In the genomic region with DNA sequence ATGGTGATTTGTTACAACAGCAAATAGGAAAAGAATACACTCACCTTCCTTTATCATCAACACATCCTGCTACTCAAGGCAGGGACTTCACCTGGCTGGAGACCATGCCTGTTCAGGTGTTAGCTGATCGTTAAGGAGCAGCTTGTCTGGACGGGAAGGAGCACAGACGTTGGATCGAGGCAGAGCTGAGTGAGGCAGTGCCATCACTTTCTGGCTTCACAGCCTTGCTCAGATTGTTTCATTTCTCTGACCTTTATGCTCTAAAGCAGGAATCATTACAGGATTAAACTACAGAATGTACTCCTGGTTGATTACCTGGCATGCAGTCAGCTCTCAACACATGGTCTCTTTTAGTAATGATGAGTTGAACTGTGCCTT, we compare ENCODE assay signal across 18 cellular contexts.
A peak's percentile ranks its signal among the peaks of the same experiment; 100 is the strongest.
DNase-seq lines count a peak whose midpoint lies in the region; ATAC-seq, FAIRE-seq and TF ChIP-seq lines count a peak whose summit lies in the region.
"Had no signal": no experiment of that assay in that cellular context is flagged by ENCODE, and none has a peak within 500 bp of the region (broad histone marks: within the 10 kb centered on the region; RNA-seq: fewer than 3 reads in every experiment).

No MANE protein-coding gene starts in this region.

- in situ Hi-C loops in IMR-90 (cut with MboI; ENCODE audit: low sequenced_read_pairs): no loop called here

- no peaks in the 10 kb centered on the region for H3K27me3 ChIP-seq in IMR-90 (ENCODE audit: control insufficient read depth, insufficient read depth, low read length)
- no peaks in the 10 kb centered on the region for H3K27me3 ChIP-seq in bronchial epithelial cell (ENCODE audit: control insufficient read depth, insufficient read depth, low read length)
- H3K27me3 ChIP-seq in right lobe of liver: no peaks in the 10 kb centered on the region
- H3K27me3 ChIP-seq in testis: no peaks in the 10 kb centered on the region

- peaks cover 18% of the 10 kb centered on the region; the same call in 1 of the 2 replicates for H4K20me1 ChIP-seq in IMR-90 (ENCODE audit: insufficient read depth, low read length)

- peak overlapping the region; percentile 57 for H2AFZ ChIP-seq in IMR-90 (replicated peaks; ENCODE audit: low read length, poor library complexity)

- peak overlapping the region; percentile 92 for H3K18ac ChIP-seq in IMR-90 (ENCODE audit: low read depth, low read length)

- peak overlapping the region; percentile 50; the same call in 1 of the 2 replicates for H3K23ac ChIP-seq in IMR-90 (ENCODE audit: low read depth, low read length)

- TF ChIP-seq RAD21 in IMR-90 (IDR thresholded peaks at IDR 0.05; ENCODE audit: low read length): no peak

- 100% methylated on average over 1 of the region's 4 CpGs; no CpG with 5 or more reads in 1 of the 2 experiments for WGBS in IMR-90 (ENCODE audit: extremely low coverage in 2 of 2, insufficient read length in 1 of 2), 2 experiments
- 30% methylated on average over 4 of the region's 4 CpGs for WGBS in right lobe of liver (ENCODE audit: insufficient coverage, low coverage, low lambda C conversion rate, missing lambda C conversion rate)
- 39 to 46% methylated on average over 4 of the region's 4 CpGs for WGBS in testis, 2 donors

- H3K4me1 ChIP-seq in IMR-90 (ENCODE audit: control insufficient read depth, insufficient read depth, low read length) (peaks cover 16% of the 10 kb centered on the region), right lobe of liver (peaks cover 0 to 9% (median 0%) of the 10 kb centered on the region in 4 donors), testis (peaks cover 21% of the 10 kb centered on the region)

- H3K36me3 ChIP-seq in IMR-90 (ENCODE audit: control insufficient read depth, insufficient read depth, low read length) (no peaks in the 10 kb centered on the region), bronchial epithelial cell (ENCODE audit: control insufficient read depth, insufficient read depth, low read length) (no peaks in the 10 kb centered on the region), right lobe of liver (no peaks in the 10 kb centered on the region), testis (ENCODE audit: low read depth, missing control alignments) (no peaks in the 10 kb centered on the region)

- H2BK20ac ChIP-seq in IMR-90 (ENCODE audit: low read depth, low read length): peak overlapping the region; percentile 89

- peak overlapping the region; percentile 73 for H2BK120ac ChIP-seq in IMR-90 (ENCODE audit: low read depth, low read length)

- H3K4me3 ChIP-seq in IMR-90 (ENCODE audit: insufficient read depth, low read depth, low read length) (no peak overlapping the region), bronchial epithelial cell (ENCODE audit: low read depth, low read length) (peak overlapping the region; percentile 2), right lobe of liver (no peak overlapping the region), testis (no peak overlapping the region)

- dilution Hi-C loops in IMR-90 (cut with HindIII; ENCODE audit: low sequenced_read_pairs, unreplicated experiment): no loop called here

- no peak for FAIRE-seq in bronchial epithelial cell (lab: Jason Lieb, UNC)

- no peak for ATAC-seq in IMR-90 (ENCODE audit: low read depth)
- ATAC-seq in right lobe of liver: peak; percentile 54 to 74 (median 62)
- ATAC-seq in GM18907 (IDR thresholded peaks at IDR 0.05; ENCODE audit: unreplicated experiment): no peak
- no peak for ATAC-seq in HG03354 (IDR thresholded peaks at IDR 0.05; ENCODE audit: poor library complexity, severe bottlenecking, unreplicated experiment)
- ATAC-seq: activated CD4-positive, alpha-beta T cell treated with anti-CD3 and anti-CD28 coated beads for 36 hours had no signal

- no TSS peak for BruUV-seq in IMR-90 (replicated peaks; lab: Mats Ljungman, UMichigan)

- H2AK5ac ChIP-seq in IMR-90 (ENCODE audit: low read depth, low read length): peak overlapping the region; percentile 99

- TF ChIP-seq CTCF in IMR-90 (conservative IDR thresholded peaks at IDR 0.05; ENCODE audit: low read depth, low read length) (no peak), bronchial epithelial cell (IDR thresholded peaks at IDR 0.05; ENCODE audit: insufficient read depth, low read length, severe bottlenecking) (no peak), right lobe of liver (IDR thresholded peaks at IDR 0.05) (no peak), testis (IDR thresholded peaks at IDR 0.05) (no peak)

- CTCF ChIA-PET in IMR-90 (lab: Yijun Ruan, JAX): no interaction called here

- H2AK9ac ChIP-seq in IMR-90 (replicated peaks; ENCODE audit: low read depth, low read length, poor library complexity): peak overlapping the region; percentile 50

- peak overlapping the region; percentile 81; the same call in 1 of the 2 replicates for H3K4me2 ChIP-seq in IMR-90 (ENCODE audit: low read depth, low read length)
- H3K4me2 ChIP-seq: KMS-11 had no signal

- no peak overlapping the region for H3K9ac ChIP-seq in IMR-90 (ENCODE audit: low read depth, low read length)
- H3K9ac ChIP-seq: KMS-11 had no signal

- peak overlapping the region; percentile 66; the same call in 1 of the 2 replicates for H4K5ac ChIP-seq in IMR-90 (ENCODE audit: low read depth, low read length)

- H3K14ac ChIP-seq in IMR-90 (replicated peaks; ENCODE audit: low read depth, low read length): peak overlapping the region; percentile 82

- TF ChIP-seq POLR2A in IMR-90 (IDR thresholded peaks at IDR 0.05; ENCODE audit: low read depth, low read length): no peak
- no peak for TF ChIP-seq POLR2A in right lobe of liver (IDR thresholded peaks at IDR 0.05)
- no peak for TF ChIP-seq POLR2A in testis (IDR thresholded peaks at IDR 0.05)

- H3K4ac ChIP-seq in IMR-90 (ENCODE audit: low read depth, low read length): peak overlapping the region; percentile 93

- H3K9me3 ChIP-seq in IMR-90 (ENCODE audit: control insufficient read depth, insufficient read depth, low read length) (peaks cover 4% of the 10 kb centered on the region; the same call in 1 of the 2 replicates), right lobe of liver (no peaks in the 10 kb centered on the region), testis (no peaks in the 10 kb centered on the region)

- peak overlapping the region; percentile 57 for H2BK5ac ChIP-seq in IMR-90 (ENCODE audit: low read depth, low read length, poor library complexity, severe bottlenecking)

- H2BK15ac ChIP-seq in IMR-90 (ENCODE audit: low read depth, low read length): peak overlapping the region; percentile 31; the same call in 2 of the 3 replicates

- peaks cover 0 to 9% of the 10 kb centered on the region in 2 experiments; a peak in 2 of 4 replicates for H3K79me1 ChIP-seq in IMR-90 (ENCODE audit: low read depth in 1 of 2, low read length in 2 of 2)

- H3K27ac ChIP-seq in IMR-90 (ENCODE audit: insufficient read depth, low read length) (peak overlapping the region; percentile 47; the same call in 1 of the 2 replicates), right lobe of liver (peak overlapping the region in 1 of 3 donors; percentile 10), testis (peak overlapping the region in 1 of 2 donors; percentile 39)
- H3K27ac ChIP-seq: KMS-11 had no signal

- peaks cover 22% of the 10 kb centered on the region for H3K9me1 ChIP-seq in IMR-90 (ENCODE audit: insufficient read depth, low read length)

- intact Hi-C loops in IMR-90 (cut with micrococcal nuclease): no loop called here
- intact Hi-C loops in right lobe of liver (cut with DNase I): no loop called here
- intact Hi-C loops in testis (cut with DNase I; ENCODE audit: low total_unique reads): no loop called here

- POLR2A ChIA-PET in IMR-90 (lab: Charles Lee; ENCODE audit: unreplicated experiment): no interaction called here

- peak overlapping the region; percentile 81 for H4K91ac ChIP-seq in IMR-90 (ENCODE audit: insufficient read depth, low read depth, low read length)

- no peak for DNase-seq in IMR-90
- DNase-seq in bronchial epithelial cell (ENCODE audit: low read depth): peak; percentile 27
- no peak for DNase-seq in right lobe of liver
- DNase-seq in testis: peak; percentile 37
- DNase-seq in activated gamma-delta T cell (lab: John Stamatoyannopoulos, UW): no peak
- no peak for DNase-seq in DMS53 (lab: John Stamatoyannopoulos, UW)
- DNase-seq: activated CD4-positive, alpha-beta T cell treated with anti-CD3 and anti-CD28 coated beads for 36 hours; activated T-cell treated with anti-CD3 and anti-CD28 coated beads, Interleukin-2, amount 50 U/mL, for 24 hours; amniotic stem cell; CD4-positive, alpha-beta T cell; effector CD8-positive, alpha-beta T cell; GF-D8; NCI-H187 treated with DMSO at 0.1 percent for 48 hours; stimulated activated CD4-positive, alpha-beta T cell treated with anti-CD3 and anti-CD28 coated beads, Interleukin-4, amount 100 ng/mL, for 4 hours; stimulated activated naive CD4-positive, alpha-beta T cell had no signal

- H4K8ac ChIP-seq in IMR-90 (ENCODE audit: low read depth in 2 of 2, low read length in 2 of 2): peak overlapping the region; percentile 12 to 49; a peak in 3 of 4 replicates

- no peak overlapping the region for H3K56ac ChIP-seq in IMR-90 (ENCODE audit: extremely low read depth, insufficient read depth, low read length)

TF ChIP-seq in IMR-90, 13 proteins besides CTCF, POLR2A, EP300 and RAD21:
- TF ChIP-seq RCOR1 (IDR thresholded peaks at IDR 0.05; ENCODE audit: insufficient replicate concordance, low read length): no peak
- TF ChIP-seq, protein P1, sequence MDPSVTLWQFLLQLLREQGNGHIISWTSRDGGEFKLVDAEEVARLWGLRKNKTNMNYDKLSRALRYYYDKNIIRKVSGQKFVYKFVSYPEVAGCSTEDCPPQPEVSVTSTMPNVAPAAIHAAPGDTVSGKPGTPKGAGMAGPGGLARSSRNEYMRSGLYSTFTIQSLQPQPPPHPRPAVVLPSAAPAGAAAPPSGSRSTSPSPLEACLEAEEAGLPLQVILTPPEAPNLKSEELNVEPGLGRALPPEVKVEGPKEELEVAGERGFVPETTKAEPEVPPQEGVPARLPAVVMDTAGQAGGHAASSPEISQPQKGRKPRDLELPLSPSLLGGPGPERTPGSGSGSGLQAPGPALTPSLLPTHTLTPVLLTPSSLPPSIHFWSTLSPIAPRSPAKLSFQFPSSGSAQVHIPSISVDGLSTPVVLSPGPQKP (IDR thresholded peaks at IDR 0.05; ENCODE audit: borderline replicate concordance, low read depth, low read length): no peak
TF ChIP-seq in IMR-90: peak in this region for 0.

Comparison
In these comparisons a context has a peak if more than half of its experiments do, and no peak if none do; other contexts are left out.
1. ATAC-seq: peak in right lobe of liver (4 of 4); none in IMR-90 (single experiment), GM18907 (single experiment) and HG03354 (single experiment).
2. DNase-seq: peak in bronchial epithelial cell (single experiment) and testis (single experiment); none in IMR-90 (single experiment), right lobe of liver (0 of 3), activated gamma-delta T cell (single experiment) and DMS53 (single experiment).